Comparison of ENCODE assay signal across 22 cellular contexts in genomic region chr11:6225024-6225423, GRCh38. TPM values are rescaled to one million over a fixed set of nuclear protein-coding genes. Genes with fewer than 3 reads are reported as not detected.
"Had no signal": no experiment of that assay in that cellular context is flagged by ENCODE, and none has a peak within 500 bp of the region (broad histone marks: within the 10 kb centered on the region; RNA-seq: fewer than 3 reads in every experiment).

No MANE protein-coding gene starts in this region.

- H3K27me3 Mint-ChIP-seq: activated CD4-positive, alpha-beta memory T cell treated with anti-CD3 and anti-CD28 coated beads for 36 hours; activated CD4-positive, alpha-beta T cell treated with anti-CD3 and anti-CD28 coated beads for 36 hours; activated T-cell treated with anti-CD3 and anti-CD28 coated beads, Interleukin-2, amount 50 U/mL, for 24 hours; progenitor cell of endocrine pancreas; T-cell had no signal

- ATAC-seq: activated CD4-positive, alpha-beta T cell treated with anti-CD3 and anti-CD28 coated beads for 36 hours; activated naive CD4-positive, alpha-beta T cell treated with anti-CD3 and anti-CD28 coated beads, Interleukin-2, amount 50 U/mL, for 72 hours; T-cell had no signal

- H3K9me3 Mint-ChIP-seq: activated CD4-positive, alpha-beta memory T cell treated with anti-CD3 and anti-CD28 coated beads for 36 hours; activated naive CD4-positive, alpha-beta T cell treated with anti-CD3 and anti-CD28 coated beads, Interleukin-2, amount 50 U/mL, for 72 hours; activated T-cell treated with anti-CD3 and anti-CD28 coated beads, Interleukin-2, amount 50 U/mL, for 24 hours; nephron progenitor cell; T-cell had no signal

- H3K4me3 Mint-ChIP-seq: activated CD4-positive, alpha-beta memory T cell treated with anti-CD3 and anti-CD28 coated beads for 36 hours; activated CD4-positive, alpha-beta T cell treated with anti-CD3 and anti-CD28 coated beads for 36 hours; activated T-cell treated with anti-CD3 and anti-CD28 coated beads, Interleukin-2, amount 50 U/mL, for 24 hours; nephron progenitor cell; T-cell had no signal

- H3K27ac Mint-ChIP-seq: activated CD4-positive, alpha-beta memory T cell treated with anti-CD3 and anti-CD28 coated beads for 36 hours; activated CD4-positive, alpha-beta T cell treated with anti-CD3 and anti-CD28 coated beads for 36 hours; activated naive CD4-positive, alpha-beta T cell treated with anti-CD3 and anti-CD28 coated beads, Interleukin-2, amount 50 U/mL, for 72 hours; activated T-cell treated with anti-CD3 and anti-CD28 coated beads, Interleukin-2, amount 50 U/mL, for 24 hours; T-cell had no signal

- DNase-seq: activated CD4-positive, alpha-beta memory T cell treated with anti-CD3 and anti-CD28 coated beads for 36 hours; activated CD4-positive, alpha-beta T cell treated with anti-CD3 and anti-CD28 coated beads for 36 hours; activated effector memory CD4-positive, alpha-beta T cell treated with anti-CD3 and anti-CD28 coated beads, Interleukin-2, amount 50 U/mL, for 16 hours; activated T-cell treated with anti-CD3 and anti-CD28 coated beads, Interleukin-2, amount 50 U/mL, for 24 hours; colonic mucosa; effector CD8-positive, alpha-beta T cell; foreskin melanocyte; left cardiac atrium; mesenchymal stem cell; nephron progenitor cell; SK-N-SH; stimulated activated CD4-positive, alpha-beta T cell treated with anti-CD3 and anti-CD28 coated beads, Interleukin-4, amount 100 ng/mL, for 24 hours; stimulated activated naive CD4-positive, alpha-beta T cell treated with Interleukin-2 at 50 U/mL for 16 hours; T-cell had no signal

- H3K27ac ChIP-seq: cardiac muscle cell had no signal

- H3K4me1 Mint-ChIP-seq: nephron progenitor cell had no signal

- H3K4me3 ChIP-seq: cardiac muscle cell, colonic mucosa, right atrium auricular region, skin epidermis, upper lobe of left lung had no signal

- H3K9me3 ChIP-seq: colonic mucosa, right atrium auricular region, SK-N-SH, upper lobe of left lung had no signal

- H3K27me3 ChIP-seq: cardiac muscle cell, colonic mucosa, right atrium auricular region, upper lobe of left lung had no signal

RNA-seq across cellular contexts. Expression of gene CNGA4, which starts 13.9 kb away (rescaled TPM):
- total RNA-seq: activated CD4-positive, alpha-beta memory T cell treated with anti-CD3 and anti-CD28 coated beads for 36 hours; left cardiac atrium; right atrium auricular region had no signal

RNA-seq across cellular contexts. Expression of gene C11orf42, which starts 19.7 kb away (rescaled TPM):
- total RNA-seq: activated CD4-positive, alpha-beta memory T cell treated with anti-CD3 and anti-CD28 coated beads for 36 hours; activated CD4-positive, alpha-beta T cell treated with anti-CD3 and anti-CD28 coated beads for 36 hours; activated naive CD4-positive, alpha-beta T cell treated with anti-CD3 and anti-CD28 coated beads, Interleukin-2, amount 50 U/mL, for 72 hours; cardiac muscle cell; colonic mucosa; left cardiac atrium; omental fat pad; progenitor cell of endocrine pancreas; right atrium auricular region; T-cell; temporal lobe; upper lobe of left lung had no signal

RNA-seq across cellular contexts. Expression of gene OR52W1, which starts 26.0 kb away (rescaled TPM):
- total RNA-seq: activated CD4-positive, alpha-beta memory T cell treated with anti-CD3 and anti-CD28 coated beads for 36 hours; activated CD4-positive, alpha-beta T cell treated with anti-CD3 and anti-CD28 coated beads for 36 hours; activated naive CD4-positive, alpha-beta T cell treated with anti-CD3 and anti-CD28 coated beads, Interleukin-2, amount 50 U/mL, for 72 hours; cardiac muscle cell; colonic mucosa; left cardiac atrium; omental fat pad; progenitor cell of endocrine pancreas; right atrium auricular region; T-cell; temporal lobe; upper lobe of left lung had no signal

RNA-seq across cellular contexts. Expression of gene CCKBR, which starts 34.6 kb away (rescaled TPM):
- total RNA-seq: activated CD4-positive, alpha-beta memory T cell treated with anti-CD3 and anti-CD28 coated beads for 36 hours; activated CD4-positive, alpha-beta T cell treated with anti-CD3 and anti-CD28 coated beads for 36 hours; activated naive CD4-positive, alpha-beta T cell treated with anti-CD3 and anti-CD28 coated beads, Interleukin-2, amount 50 U/mL, for 72 hours; colonic mucosa; left cardiac atrium; omental fat pad; right atrium auricular region; T-cell; upper lobe of left lung had no signal
